ENCODE assay signal across 9 cellular contexts in genomic region chr14:54683882-54684794, GRCh38.
DNase-seq lines count a peak whose midpoint lies in the region; ATAC-seq and TF ChIP-seq lines count a peak whose summit lies in the region.
"Had no signal": no experiment of that assay in that cellular context is flagged by ENCODE, and none has a peak within 500 bp of the region (broad histone marks: within the 10 kb centered on the region; RNA-seq: fewer than 3 reads in every experiment).

No MANE protein-coding gene starts in this region.

- H3K27me3 ChIP-seq in foreskin keratinocyte: no peaks in the 10 kb centered on the region
- H3K27me3 ChIP-seq in CD8-positive, alpha-beta memory T cell (ENCODE audit: insufficient read depth, low read length, poor library complexity, severe bottlenecking): peaks cover 5% of the 10 kb centered on the region

- no peak overlapping the region for H3K4me3 Mint-ChIP-seq in CD8-positive, alpha-beta memory T cell

- H3K27ac Mint-ChIP-seq in CD8-positive, alpha-beta memory T cell: no peak overlapping the region

- H3K27me3 Mint-ChIP-seq in CD8-positive, alpha-beta memory T cell: peaks cover 31 to 58% of the 10 kb centered on the region in 2 donors

- H3K4me1 ChIP-seq in foreskin keratinocyte: peaks cover 28% of the 10 kb centered on the region
- H3K4me1 ChIP-seq in CD8-positive, alpha-beta memory T cell (ENCODE audit: insufficient read depth, low read length): no peaks in the 10 kb centered on the region

- CTCF ChIA-PET in CD8-positive, alpha-beta memory T cell (lab: Charles Lee): no interaction called here

- no peaks in the 10 kb centered on the region for H3K9me3 ChIP-seq in CD8-positive, alpha-beta memory T cell (ENCODE audit: low read length)

- H3K27ac ChIP-seq in foreskin keratinocyte: peak overlapping the region; percentile 60
- H3K27ac ChIP-seq in CD8-positive, alpha-beta memory T cell (ENCODE audit: low read depth, low read length): no peak overlapping the region

- no peaks in the 10 kb centered on the region for H3K36me3 ChIP-seq in CD8-positive, alpha-beta memory T cell (ENCODE audit: insufficient read depth, low read length)

- peak; percentile 91 for DNase-seq in EH (ENCODE audit: low read depth)
- DNase-seq in foreskin keratinocyte: peak in 1 of 2 donors; percentile 80
- DNase-seq in renal cortical epithelial cell (ENCODE audit: low read depth): peak; percentile 84
- DNase-seq in CD8-positive, alpha-beta memory T cell: no peak
- DNase-seq in SKM-1 treated with dmso at 0.1 percent for 144 hours (lab: John Stamatoyannopoulos, UW; ENCODE audit: unreplicated experiment): no peak
- no peak for DNase-seq in NCI-H2227 treated with DMSO at 0.1 percent for 48 hours (lab: John Stamatoyannopoulos, UW)
- DNase-seq in RPMI8226: no peak
- DNase-seq: activated CD8-positive, alpha-beta memory T cell treated with anti-CD3 and anti-CD28 coated beads, Interleukin-2, amount 50 U/mL, for 48 hours had no signal

- POLR2A ChIA-PET in CD8-positive, alpha-beta memory T cell (lab: Charles Lee): no interaction called here

- TF ChIP-seq CTCF in foreskin keratinocyte (conservative IDR thresholded peaks at IDR 0.05): no peak

- H3K4me3 ChIP-seq in CD8-positive, alpha-beta memory T cell (ENCODE audit: low read length): no peak overlapping the region

- no peaks in the 10 kb centered on the region for H3K9me3 Mint-ChIP-seq in CD8-positive, alpha-beta memory T cell

- H3K36me3 Mint-ChIP-seq in CD8-positive, alpha-beta memory T cell: peaks cover 0 to 2% (median 0%) of the 10 kb centered on the region in 3 donors

- ATAC-seq in SK-N-SH treated with all-trans-retinoic acid at 6 μM for 48 hours: peak; percentile 83
- peak; percentile 53 for ATAC-seq in foreskin keratinocyte

- H3K4me1 Mint-ChIP-seq in CD8-positive, alpha-beta memory T cell: peaks cover 0 to 5% (median 4%) of the 10 kb centered on the region in 3 donors

TF ChIP-seq in SK-N-SH treated with all-trans-retinoic acid at 6 μM for 48 hours, 23 proteins besides CTCF, POLR2A, EP300 and RAD21:
- TF ChIP-seq ZFP30 (CRISPR knock-in tag; IDR thresholded peaks at IDR 0.05): no peak
- no peak for TF ChIP-seq RARB (CRISPR knock-in tag; IDR thresholded peaks at IDR 0.05)

Comparison
In these comparisons a context has a peak if more than half of its experiments do, and no peak if none do; other contexts are left out.
1. DNase-seq: peak in EH (single experiment) and renal cortical epithelial cell (single experiment); none in CD8-positive, alpha-beta memory T cell (0 of 5), SKM-1 treated with dmso at 0.1 percent for 144 hours (single experiment), NCI-H2227 treated with DMSO at 0.1 percent for 48 hours (single experiment) and RPMI8226 (single experiment).